1 cellular context compared by ENCODE assay signal in the genomic region with DNA sequence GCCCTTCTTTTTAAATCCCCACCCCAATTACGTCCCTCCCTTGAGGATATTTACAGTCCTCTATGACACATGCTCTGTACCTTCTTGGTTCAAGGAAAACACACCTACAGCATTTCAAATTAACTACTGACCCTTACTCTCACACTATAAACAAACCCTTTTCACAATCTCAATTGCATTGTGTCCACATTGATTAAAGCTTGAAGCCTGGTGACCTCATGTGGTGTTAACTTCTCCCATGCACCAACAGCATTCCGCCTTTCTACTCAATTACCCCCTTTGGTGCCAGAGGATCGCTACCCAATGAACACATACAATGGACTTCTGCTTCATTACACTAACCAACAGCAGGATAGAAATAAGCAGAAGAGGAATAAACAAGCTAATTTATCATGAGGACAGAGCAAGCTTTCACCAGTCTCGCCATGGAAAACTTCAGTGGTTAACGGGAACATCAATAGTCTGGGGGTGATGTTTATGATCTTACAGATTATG.
TF ChIP-seq lines count a peak whose summit lies in the region.

No MANE protein-coding gene starts in this region.

TF ChIP-seq in HEK293, 187 proteins besides CTCF, POLR2A, EP300 and RAD21 (continued from another document and continues in another):
- TF ChIP-seq, protein P1, sequence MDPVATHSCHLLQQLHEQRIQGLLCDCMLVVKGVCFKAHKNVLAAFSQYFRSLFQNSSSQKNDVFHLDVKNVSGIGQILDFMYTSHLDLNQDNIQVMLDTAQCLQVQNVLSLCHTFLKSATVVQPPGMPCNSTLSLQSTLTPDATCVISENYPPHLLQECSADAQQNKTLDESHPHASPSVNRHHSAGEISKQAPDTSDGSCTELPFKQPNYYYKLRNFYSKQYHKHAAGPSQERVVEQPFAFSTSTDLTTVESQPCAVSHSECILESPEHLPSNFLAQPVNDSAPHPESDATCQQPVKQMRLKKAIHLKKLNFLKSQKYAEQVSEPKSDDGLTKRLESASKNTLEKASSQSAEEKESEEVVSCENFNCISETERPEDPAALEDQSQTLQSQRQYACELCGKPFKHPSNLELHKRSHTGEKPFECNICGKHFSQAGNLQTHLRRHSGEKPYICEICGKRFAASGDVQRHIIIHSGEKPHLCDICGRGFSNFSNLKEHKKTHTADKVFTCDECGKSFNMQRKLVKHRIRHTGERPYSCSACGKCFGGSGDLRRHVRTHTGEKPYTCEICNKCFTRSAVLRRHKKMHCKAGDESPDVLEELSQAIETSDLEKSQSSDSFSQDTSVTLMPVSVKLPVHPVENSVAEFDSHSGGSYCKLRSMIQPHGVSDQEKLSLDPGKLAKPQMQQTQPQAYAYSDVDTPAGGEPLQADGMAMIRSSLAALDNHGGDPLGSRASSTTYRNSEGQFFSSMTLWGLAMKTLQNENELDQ (tag by site-specific recombination; IDR thresholded peaks at IDR 0.05; ENCODE audit: low read depth) = no peak
- no peak for TF ChIP-seq ZNF510 (tag by site-specific recombination; IDR thresholded peaks at IDR 0.05; ENCODE audit: insufficient replicate concordance)
- peak; percentile 67 for TF ChIP-seq GLIS2 (tag by site-specific recombination; IDR thresholded peaks at IDR 0.05)
- peak; percentile 84 for TF ChIP-seq ZNF600 (tag by site-specific recombination; IDR thresholded peaks at IDR 0.05)
- TF ChIP-seq ZNF354C (tag by site-specific recombination; IDR thresholded peaks at IDR 0.05; ENCODE audit: borderline replicate concordance, low read depth) = no peak
- peak; percentile 64; the same call in 1 of the 2 replicates for TF ChIP-seq ZFP69B (tag by site-specific recombination; IDR thresholded peaks at IDR 0.05)
- no peak for TF ChIP-seq ZNF704 (tag by site-specific recombination; IDR thresholded peaks at IDR 0.05)
- TF ChIP-seq ZBTB21 (tag by site-specific recombination; IDR thresholded peaks at IDR 0.05) = peak; percentile 54; the same call in 1 of the 2 replicates
- TF ChIP-seq, protein P2, sequence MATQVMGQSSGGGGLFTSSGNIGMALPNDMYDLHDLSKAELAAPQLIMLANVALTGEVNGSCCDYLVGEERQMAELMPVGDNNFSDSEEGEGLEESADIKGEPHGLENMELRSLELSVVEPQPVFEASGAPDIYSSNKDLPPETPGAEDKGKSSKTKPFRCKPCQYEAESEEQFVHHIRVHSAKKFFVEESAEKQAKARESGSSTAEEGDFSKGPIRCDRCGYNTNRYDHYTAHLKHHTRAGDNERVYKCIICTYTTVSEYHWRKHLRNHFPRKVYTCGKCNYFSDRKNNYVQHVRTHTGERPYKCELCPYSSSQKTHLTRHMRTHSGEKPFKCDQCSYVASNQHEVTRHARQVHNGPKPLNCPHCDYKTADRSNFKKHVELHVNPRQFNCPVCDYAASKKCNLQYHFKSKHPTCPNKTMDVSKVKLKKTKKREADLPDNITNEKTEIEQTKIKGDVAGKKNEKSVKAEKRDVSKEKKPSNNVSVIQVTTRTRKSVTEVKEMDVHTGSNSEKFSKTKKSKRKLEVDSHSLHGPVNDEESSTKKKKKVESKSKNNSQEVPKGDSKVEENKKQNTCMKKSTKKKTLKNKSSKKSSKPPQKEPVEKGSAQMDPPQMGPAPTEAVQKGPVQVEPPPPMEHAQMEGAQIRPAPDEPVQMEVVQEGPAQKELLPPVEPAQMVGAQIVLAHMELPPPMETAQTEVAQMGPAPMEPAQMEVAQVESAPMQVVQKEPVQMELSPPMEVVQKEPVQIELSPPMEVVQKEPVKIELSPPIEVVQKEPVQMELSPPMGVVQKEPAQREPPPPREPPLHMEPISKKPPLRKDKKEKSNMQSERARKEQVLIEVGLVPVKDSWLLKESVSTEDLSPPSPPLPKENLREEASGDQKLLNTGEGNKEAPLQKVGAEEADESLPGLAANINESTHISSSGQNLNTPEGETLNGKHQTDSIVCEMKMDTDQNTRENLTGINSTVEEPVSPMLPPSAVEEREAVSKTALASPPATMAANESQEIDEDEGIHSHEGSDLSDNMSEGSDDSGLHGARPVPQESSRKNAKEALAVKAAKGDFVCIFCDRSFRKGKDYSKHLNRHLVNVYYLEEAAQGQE (tag by site-specific recombination; IDR thresholded peaks at IDR 0.05) = no peak
- TF ChIP-seq SCRT1 (tag by site-specific recombination; IDR thresholded peaks at IDR 0.05; ENCODE audit: borderline replicate concordance) = peak; percentile 96
- TF ChIP-seq, protein P3, sequence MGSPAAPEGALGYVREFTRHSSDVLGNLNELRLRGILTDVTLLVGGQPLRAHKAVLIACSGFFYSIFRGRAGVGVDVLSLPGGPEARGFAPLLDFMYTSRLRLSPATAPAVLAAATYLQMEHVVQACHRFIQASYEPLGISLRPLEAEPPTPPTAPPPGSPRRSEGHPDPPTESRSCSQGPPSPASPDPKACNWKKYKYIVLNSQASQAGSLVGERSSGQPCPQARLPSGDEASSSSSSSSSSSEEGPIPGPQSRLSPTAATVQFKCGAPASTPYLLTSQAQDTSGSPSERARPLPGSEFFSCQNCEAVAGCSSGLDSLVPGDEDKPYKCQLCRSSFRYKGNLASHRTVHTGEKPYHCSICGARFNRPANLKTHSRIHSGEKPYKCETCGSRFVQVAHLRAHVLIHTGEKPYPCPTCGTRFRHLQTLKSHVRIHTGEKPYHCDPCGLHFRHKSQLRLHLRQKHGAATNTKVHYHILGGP (tag by site-specific recombination; IDR thresholded peaks at IDR 0.05) = no peak
- peak; percentile 96 for TF ChIP-seq TRIM28 (IDR thresholded peaks at IDR 0.05; ENCODE audit: borderline replicate concordance, low read length)
- TF ChIP-seq ZNF621 (tag by site-specific recombination; IDR thresholded peaks at IDR 0.05) = no peak
- TF ChIP-seq ZNF670 (tag by site-specific recombination; IDR thresholded peaks at IDR 0.05; ENCODE audit: low read depth) = no peak
- no peak for TF ChIP-seq ZNF701 (tag by site-specific recombination; IDR thresholded peaks at IDR 0.05)
- TF ChIP-seq, protein P4, sequence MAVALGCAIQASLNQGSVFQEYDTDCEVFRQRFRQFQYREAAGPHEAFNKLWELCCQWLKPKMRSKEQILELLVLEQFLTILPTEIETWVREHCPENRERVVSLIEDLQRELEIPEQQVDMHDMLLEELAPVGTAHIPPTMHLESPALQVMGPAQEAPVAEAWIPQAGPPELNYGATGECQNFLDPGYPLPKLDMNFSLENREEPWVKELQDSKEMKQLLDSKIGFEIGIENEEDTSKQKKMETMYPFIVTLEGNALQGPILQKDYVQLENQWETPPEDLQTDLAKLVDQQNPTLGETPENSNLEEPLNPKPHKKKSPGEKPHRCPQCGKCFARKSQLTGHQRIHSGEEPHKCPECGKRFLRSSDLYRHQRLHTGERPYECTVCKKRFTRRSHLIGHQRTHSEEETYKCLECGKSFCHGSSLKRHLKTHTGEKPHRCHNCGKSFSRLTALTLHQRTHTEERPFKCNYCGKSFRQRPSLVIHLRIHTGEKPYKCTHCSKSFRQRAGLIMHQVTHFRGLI (tag by site-specific recombination; IDR thresholded peaks at IDR 0.05) = peak; percentile 17; the same call in 1 of the 2 replicates
- TF ChIP-seq, protein P5, sequence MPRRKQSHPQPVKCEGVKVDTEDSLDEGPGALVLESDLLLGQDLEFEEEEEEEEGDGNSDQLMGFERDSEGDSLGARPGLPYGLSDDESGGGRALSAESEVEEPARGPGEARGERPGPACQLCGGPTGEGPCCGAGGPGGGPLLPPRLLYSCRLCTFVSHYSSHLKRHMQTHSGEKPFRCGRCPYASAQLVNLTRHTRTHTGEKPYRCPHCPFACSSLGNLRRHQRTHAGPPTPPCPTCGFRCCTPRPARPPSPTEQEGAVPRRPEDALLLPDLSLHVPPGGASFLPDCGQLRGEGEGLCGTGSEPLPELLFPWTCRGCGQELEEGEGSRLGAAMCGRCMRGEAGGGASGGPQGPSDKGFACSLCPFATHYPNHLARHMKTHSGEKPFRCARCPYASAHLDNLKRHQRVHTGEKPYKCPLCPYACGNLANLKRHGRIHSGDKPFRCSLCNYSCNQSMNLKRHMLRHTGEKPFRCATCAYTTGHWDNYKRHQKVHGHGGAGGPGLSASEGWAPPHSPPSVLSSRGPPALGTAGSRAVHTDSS (tag by site-specific recombination; IDR thresholded peaks at IDR 0.05) = no peak; the same call in 1 of the 2 replicates
- no peak for TF ChIP-seq ZNF48 (tag by site-specific recombination; IDR thresholded peaks at IDR 0.05)
- peak; percentile 29; the same call in 1 of the 2 replicates for TF ChIP-seq ZNF596 (tag by site-specific recombination; IDR thresholded peaks at IDR 0.05)
- no peak for TF ChIP-seq ZNF416 (tag by site-specific recombination; IDR thresholded peaks at IDR 0.05)
- TF ChIP-seq ZNF157 (tag by site-specific recombination; IDR thresholded peaks at IDR 0.05) = no peak
- TF ChIP-seq, protein P6, sequence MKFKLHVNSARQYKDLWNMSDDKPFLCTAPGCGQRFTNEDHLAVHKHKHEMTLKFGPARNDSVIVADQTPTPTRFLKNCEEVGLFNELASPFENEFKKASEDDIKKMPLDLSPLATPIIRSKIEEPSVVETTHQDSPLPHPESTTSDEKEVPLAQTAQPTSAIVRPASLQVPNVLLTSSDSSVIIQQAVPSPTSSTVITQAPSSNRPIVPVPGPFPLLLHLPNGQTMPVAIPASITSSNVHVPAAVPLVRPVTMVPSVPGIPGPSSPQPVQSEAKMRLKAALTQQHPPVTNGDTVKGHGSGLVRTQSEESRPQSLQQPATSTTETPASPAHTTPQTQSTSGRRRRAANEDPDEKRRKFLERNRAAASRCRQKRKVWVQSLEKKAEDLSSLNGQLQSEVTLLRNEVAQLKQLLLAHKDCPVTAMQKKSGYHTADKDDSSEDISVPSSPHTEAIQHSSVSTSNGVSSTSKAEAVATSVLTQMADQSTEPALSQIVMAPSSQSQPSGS (tag by site-specific recombination; IDR thresholded peaks at IDR 0.05; ENCODE audit: low read depth) = peak; percentile 92
- peak; percentile 86 for TF ChIP-seq KLF8 (tag by site-specific recombination; IDR thresholded peaks at IDR 0.05)
- TF ChIP-seq, protein P7, sequence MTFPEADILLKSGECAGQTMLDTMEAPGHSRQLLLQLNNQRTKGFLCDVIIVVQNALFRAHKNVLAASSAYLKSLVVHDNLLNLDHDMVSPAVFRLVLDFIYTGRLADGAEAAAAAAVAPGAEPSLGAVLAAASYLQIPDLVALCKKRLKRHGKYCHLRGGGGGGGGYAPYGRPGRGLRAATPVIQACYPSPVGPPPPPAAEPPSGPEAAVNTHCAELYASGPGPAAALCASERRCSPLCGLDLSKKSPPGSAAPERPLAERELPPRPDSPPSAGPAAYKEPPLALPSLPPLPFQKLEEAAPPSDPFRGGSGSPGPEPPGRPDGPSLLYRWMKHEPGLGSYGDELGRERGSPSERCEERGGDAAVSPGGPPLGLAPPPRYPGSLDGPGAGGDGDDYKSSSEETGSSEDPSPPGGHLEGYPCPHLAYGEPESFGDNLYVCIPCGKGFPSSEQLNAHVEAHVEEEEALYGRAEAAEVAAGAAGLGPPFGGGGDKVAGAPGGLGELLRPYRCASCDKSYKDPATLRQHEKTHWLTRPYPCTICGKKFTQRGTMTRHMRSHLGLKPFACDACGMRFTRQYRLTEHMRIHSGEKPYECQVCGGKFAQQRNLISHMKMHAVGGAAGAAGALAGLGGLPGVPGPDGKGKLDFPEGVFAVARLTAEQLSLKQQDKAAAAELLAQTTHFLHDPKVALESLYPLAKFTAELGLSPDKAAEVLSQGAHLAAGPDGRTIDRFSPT (tag by site-specific recombination; IDR thresholded peaks at IDR 0.05) = peak; percentile 86
- no peak for TF ChIP-seq ZNF292 (tag by site-specific recombination; IDR thresholded peaks at IDR 0.05; ENCODE audit: borderline replicate concordance, low read depth)
- TF ChIP-seq GFI1B (tag by site-specific recombination; IDR thresholded peaks at IDR 0.05) = peak; percentile 98
- TF ChIP-seq ZFP41 (tag by site-specific recombination; IDR thresholded peaks at IDR 0.05; ENCODE audit: borderline replicate concordance) = no peak
- TF ChIP-seq ELK4 (IDR thresholded peaks at IDR 0.05; ENCODE audit: borderline replicate concordance, low read depth, low read length) = no peak
- no peak for TF ChIP-seq ZNF426 (tag by site-specific recombination; IDR thresholded peaks at IDR 0.05)
- peak; percentile 71 for TF ChIP-seq SP2 (tag by site-specific recombination; IDR thresholded peaks at IDR 0.05)
- 0 out of 2 replicates have a peak, but pooled peaks have one; percentile 23 for TF ChIP-seq ZNF623 (tag by site-specific recombination; IDR thresholded peaks at IDR 0.05)
- TF ChIP-seq, protein P8, sequence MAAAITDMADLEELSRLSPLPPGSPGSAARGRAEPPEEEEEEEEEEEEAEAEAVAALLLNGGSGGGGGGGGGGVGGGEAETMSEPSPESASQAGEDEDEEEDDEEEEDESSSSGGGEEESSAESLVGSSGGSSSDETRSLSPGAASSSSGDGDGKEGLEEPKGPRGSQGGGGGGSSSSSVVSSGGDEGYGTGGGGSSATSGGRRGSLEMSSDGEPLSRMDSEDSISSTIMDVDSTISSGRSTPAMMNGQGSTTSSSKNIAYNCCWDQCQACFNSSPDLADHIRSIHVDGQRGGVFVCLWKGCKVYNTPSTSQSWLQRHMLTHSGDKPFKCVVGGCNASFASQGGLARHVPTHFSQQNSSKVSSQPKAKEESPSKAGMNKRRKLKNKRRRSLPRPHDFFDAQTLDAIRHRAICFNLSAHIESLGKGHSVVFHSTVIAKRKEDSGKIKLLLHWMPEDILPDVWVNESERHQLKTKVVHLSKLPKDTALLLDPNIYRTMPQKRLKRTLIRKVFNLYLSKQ (tag by site-specific recombination; IDR thresholded peaks at IDR 0.05; ENCODE audit: borderline replicate concordance) = no peak
- peak; percentile 65 for TF ChIP-seq KLF9 (tag by site-specific recombination; IDR thresholded peaks at IDR 0.05; ENCODE audit: low read depth)
- TF ChIP-seq, protein P9, sequence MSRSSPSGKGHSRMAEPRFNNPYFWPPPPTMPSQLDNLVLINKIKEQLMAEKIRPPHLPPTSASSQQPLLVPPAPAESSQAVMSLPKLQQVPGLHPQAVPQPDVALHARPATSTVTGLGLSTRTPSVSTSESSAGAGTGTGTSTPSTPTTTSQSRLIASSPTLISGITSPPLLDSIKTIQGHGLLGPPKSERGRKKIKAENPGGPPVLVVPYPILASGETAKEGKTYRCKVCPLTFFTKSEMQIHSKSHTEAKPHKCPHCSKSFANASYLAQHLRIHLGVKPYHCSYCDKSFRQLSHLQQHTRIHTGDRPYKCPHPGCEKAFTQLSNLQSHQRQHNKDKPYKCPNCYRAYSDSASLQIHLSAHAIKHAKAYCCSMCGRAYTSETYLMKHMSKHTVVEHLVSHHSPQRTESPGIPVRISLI (tag by site-specific recombination; IDR thresholded peaks at IDR 0.05) = no peak
- no peak for TF ChIP-seq BCL11B (tag by site-specific recombination; IDR thresholded peaks at IDR 0.05; ENCODE audit: low read depth)
- TF ChIP-seq ZNF626 (tag by site-specific recombination; IDR thresholded peaks at IDR 0.05) = no peak
- TF ChIP-seq ZNF221 (tag by site-specific recombination; IDR thresholded peaks at IDR 0.05; ENCODE audit: borderline replicate concordance) = no peak
